In the genomic region with DNA sequence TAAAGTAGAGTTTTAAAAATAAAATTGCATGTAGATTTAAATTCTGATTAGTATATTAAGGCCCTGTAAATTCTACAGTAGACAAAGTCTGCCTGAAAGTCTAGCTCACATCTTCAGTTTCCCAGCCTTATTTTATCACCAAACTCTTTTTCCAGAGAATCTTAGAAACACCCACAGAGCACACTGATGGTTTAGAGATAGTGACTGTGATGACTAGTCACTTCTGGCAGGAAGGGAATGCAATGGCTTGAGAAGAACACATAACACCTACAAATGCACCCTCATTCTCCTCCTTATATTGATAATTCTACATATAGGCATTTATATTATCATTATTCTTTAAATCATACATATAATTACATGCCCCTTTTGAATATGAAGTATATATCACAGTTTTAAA, we compare ENCODE assay signal across 24 cellular contexts.
"Had no signal": no experiment of that assay in that cellular context is flagged by ENCODE, and none has a peak within 500 bp of the region (broad histone marks: within the 10 kb centered on the region; RNA-seq: fewer than 3 reads in every experiment).

No MANE protein-coding gene starts in this region.

- H3K4me3 ChIP-seq: gastrocnemius medialis, right lobe of liver, thoracic aorta had no signal

- ATAC-seq: activated CD4-positive, alpha-beta T cell treated with anti-CD3 and anti-CD28 coated beads for 36 hours; activated CD8-positive, alpha-beta memory T cell treated with anti-CD3 and anti-CD28 coated beads, Interleukin-2, amount 10 ng/mL, durations not matched to agents 7 days and 5 days; activated CD8-positive, alpha-beta T cell treated with anti-CD3 and anti-CD28 coated beads, Interleukin-2, amount 10 ng/mL, durations not matched to agents 7 days and 5 days; activated naive CD8-positive, alpha-beta T cell treated with anti-CD3 and anti-CD28 coated beads, Interleukin-2, amount 50 U/mL, for 24 hours; esophagus mucosa; gastrocnemius medialis; left cardiac atrium; naive thymus-derived CD4-positive, alpha-beta T cell; right lobe of liver; T-cell had no signal

- DNase-seq: activated CD4-positive, alpha-beta T cell treated with anti-CD3 and anti-CD28 coated beads for 36 hours; activated CD4-positive, CD25-positive, alpha-beta regulatory T cell; activated CD8-positive, alpha-beta memory T cell treated with anti-CD3 and anti-CD28 coated beads, Interleukin-2, amount 10 ng/mL, durations not matched to agents 7 days and 5 days; activated CD8-positive, alpha-beta T cell treated with anti-CD3 and anti-CD28 coated beads, Interleukin-2, amount 10 ng/mL, durations not matched to agents 7 days and 5 days; activated naive CD8-positive, alpha-beta T cell treated with anti-CD3 and anti-CD28 coated beads, Interleukin-2, amount 50 U/mL, for 24 hours; activated T-cell treated with anti-CD3 and anti-CD28 coated beads, Interleukin-2, amount 50 U/mL, for 48 hours; aorta; brain microvascular endothelial cell; gastrocnemius medialis; glutamatergic neuron; islet precursor cell; left cardiac atrium; mammary epithelial cell; midbrain; naive thymus-derived CD4-positive, alpha-beta T cell; nucleus accumbens; right lobe of liver; stimulated activated CD4-positive, alpha-beta T cell treated with anti-CD3 and anti-CD28 coated beads, Interleukin-12 subunit alpha, Interleukin-12 subunit beta, amount 100 ng/mL, for 4 hours; stimulated activated CD4-positive, alpha-beta T cell treated with anti-CD3 and anti-CD28 coated beads, Interleukin-4, amount 100 ng/mL, for 1 hour; T-cell had no signal

- FAIRE-seq: endothelial cell of umbilical vein, urothelium cell line had no signal
